Comparison of ENCODE assay signal across 16 cellular contexts in the genomic region with DNA sequence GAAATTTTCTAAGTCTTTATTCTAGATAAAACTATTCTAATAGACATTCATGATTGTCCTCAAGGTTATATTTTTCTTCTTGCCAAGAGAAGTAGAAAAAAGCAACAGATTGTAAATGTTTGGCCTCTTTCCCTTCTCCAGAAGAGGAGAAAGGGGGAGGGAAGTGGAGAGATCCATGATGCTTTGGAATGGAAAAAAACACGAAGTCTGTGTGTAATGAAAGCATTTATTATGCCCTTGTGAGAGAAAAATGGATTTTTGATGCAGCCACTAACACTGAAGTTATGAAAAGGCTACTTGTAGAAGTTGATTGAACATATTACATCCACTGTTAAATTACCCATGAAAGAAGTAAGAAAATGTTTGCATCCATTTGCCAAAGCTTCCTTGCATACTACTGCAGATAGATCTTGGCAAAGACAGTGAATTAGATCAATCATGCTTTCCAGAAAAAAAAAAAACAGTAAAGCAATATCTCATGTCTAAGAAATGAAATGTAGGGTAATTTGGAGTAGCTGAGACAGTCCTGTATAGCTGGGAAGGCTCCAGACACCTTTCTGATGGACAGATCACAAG.
"Had no signal": no experiment of that assay in that cellular context is flagged by ENCODE, and none has a peak within 500 bp of the region (broad histone marks: within the 10 kb centered on the region; RNA-seq: fewer than 3 reads in every experiment).

No MANE protein-coding gene starts in this region.

- DNase-seq: activated CD4-positive, alpha-beta memory T cell treated with anti-CD3 and anti-CD28 coated beads for 36 hours; activated CD4-positive, alpha-beta T cell treated with anti-CD3 and anti-CD28 coated beads for 36 hours; activated CD8-positive, alpha-beta memory T cell treated with anti-CD3 and anti-CD28 coated beads, Interleukin-2, amount 10 ng/mL, durations not matched to agents 7 days and 5 days; activated gamma-delta T cell; activated T-cell treated with anti-CD3 and anti-CD28 coated beads, Interleukin-2, amount 50 U/mL, for 4 hours; caudate nucleus; foreskin keratinocyte; head of caudate nucleus; mesendoderm; stimulated activated CD4-positive, alpha-beta T cell treated with anti-CD3 and anti-CD28 coated beads, Interleukin-12 subunit alpha, Interleukin-12 subunit beta, amount 100 ng/mL, for 4 hours; stimulated activated CD4-positive, alpha-beta T cell treated with anti-CD3 and anti-CD28 coated beads, Interleukin-2, amount 100 ng/mL, for 24 hours; T-helper 17 cell; thyroid gland had no signal

- ATAC-seq: activated CD4-positive, alpha-beta T cell treated with anti-CD3 and anti-CD28 coated beads for 36 hours; activated CD8-positive, alpha-beta memory T cell treated with anti-CD3 and anti-CD28 coated beads, Interleukin-2, amount 10 ng/mL, durations not matched to agents 7 days and 5 days; activated naive CD4-positive, alpha-beta T cell treated with anti-CD3 and anti-CD28 coated beads, Interleukin-2, amount 50 U/mL, for 72 hours; activated T-cell treated with anti-CD3 and anti-CD28 coated beads, Interleukin-2, amount 50 U/mL, for 4 hours; foreskin keratinocyte; natural killer cell treated with Interleukin-12 subunit alpha and Interleukin-12 subunit beta and Interleukin-15 and Interleukin-18, amount 100 ng/mL, for 72 hours; T-helper 17 cell had no signal

- H3K4me3 ChIP-seq: esophagus muscularis mucosa, thyroid gland had no signal

- H3K9me3 ChIP-seq: esophagus muscularis mucosa, thyroid gland had no signal

- H3K27ac ChIP-seq: esophagus muscularis mucosa, foreskin keratinocyte, thyroid gland had no signal

- H3K4me3 Mint-ChIP-seq: activated CD4-positive, alpha-beta memory T cell treated with anti-CD3 and anti-CD28 coated beads for 36 hours; activated CD4-positive, alpha-beta T cell treated with anti-CD3 and anti-CD28 coated beads for 36 hours; activated CD8-positive, alpha-beta memory T cell treated with anti-CD3 and anti-CD28 coated beads, Interleukin-2, amount 10 ng/mL, durations not matched to agents 7 days and 5 days; activated T-cell treated with anti-CD3 and anti-CD28 coated beads, Interleukin-2, amount 50 U/mL, for 4 hours; natural killer cell treated with Interleukin-12 subunit alpha and Interleukin-12 subunit beta and Interleukin-15 and Interleukin-18, amount 100 ng/mL, for 72 hours; T-helper 17 cell had no signal

- H3K9me3 Mint-ChIP-seq: activated T-cell treated with anti-CD3 and anti-CD28 coated beads, Interleukin-2, amount 50 U/mL, for 4 hours had no signal

- H3K4me1 ChIP-seq: foreskin keratinocyte, thyroid gland had no signal

- H3K4me1 Mint-ChIP-seq: activated CD4-positive, alpha-beta T cell treated with anti-CD3 and anti-CD28 coated beads for 36 hours; activated CD8-positive, alpha-beta memory T cell treated with anti-CD3 and anti-CD28 coated beads, Interleukin-2, amount 10 ng/mL, durations not matched to agents 7 days and 5 days; T-helper 17 cell had no signal

- H3K27me3 ChIP-seq: esophagus muscularis mucosa, foreskin keratinocyte, thyroid gland had no signal

- H3K36me3 ChIP-seq: esophagus muscularis mucosa, thyroid gland had no signal

- H3K36me3 Mint-ChIP-seq: activated CD4-positive, alpha-beta memory T cell treated with anti-CD3 and anti-CD28 coated beads for 36 hours; activated CD8-positive, alpha-beta memory T cell treated with anti-CD3 and anti-CD28 coated beads, Interleukin-2, amount 10 ng/mL, durations not matched to agents 7 days and 5 days; activated naive CD4-positive, alpha-beta T cell treated with anti-CD3 and anti-CD28 coated beads, Interleukin-2, amount 50 U/mL, for 72 hours; natural killer cell treated with Interleukin-12 subunit alpha and Interleukin-12 subunit beta and Interleukin-15 and Interleukin-18, amount 100 ng/mL, for 72 hours had no signal

- H3K27ac Mint-ChIP-seq: activated CD4-positive, alpha-beta memory T cell treated with anti-CD3 and anti-CD28 coated beads for 36 hours; activated CD4-positive, alpha-beta T cell treated with anti-CD3 and anti-CD28 coated beads for 36 hours; activated CD8-positive, alpha-beta memory T cell treated with anti-CD3 and anti-CD28 coated beads, Interleukin-2, amount 10 ng/mL, durations not matched to agents 7 days and 5 days; activated naive CD4-positive, alpha-beta T cell treated with anti-CD3 and anti-CD28 coated beads, Interleukin-2, amount 50 U/mL, for 72 hours; natural killer cell treated with Interleukin-12 subunit alpha and Interleukin-12 subunit beta and Interleukin-15 and Interleukin-18, amount 100 ng/mL, for 72 hours; T-helper 17 cell had no signal

- H3K27me3 Mint-ChIP-seq: activated CD4-positive, alpha-beta memory T cell treated with anti-CD3 and anti-CD28 coated beads for 36 hours; activated CD4-positive, alpha-beta T cell treated with anti-CD3 and anti-CD28 coated beads for 36 hours; activated CD8-positive, alpha-beta memory T cell treated with anti-CD3 and anti-CD28 coated beads, Interleukin-2, amount 10 ng/mL, durations not matched to agents 7 days and 5 days; natural killer cell treated with Interleukin-12 subunit alpha and Interleukin-12 subunit beta and Interleukin-15 and Interleukin-18, amount 100 ng/mL, for 72 hours; T-helper 17 cell had no signal
